Comparison of ENCODE assay signal across 8 cellular contexts in genomic region chr11:72112541-72113136, GRCh38. TPM values are rescaled to one million over a fixed set of nuclear protein-coding genes. Genes with fewer than 3 reads are reported as not detected.
DNase-seq lines count a peak whose midpoint lies in the region; ATAC-seq, FAIRE-seq and TF ChIP-seq lines count a peak whose summit lies in the region.

ANAPC15 (minus strand) TSS chr11:72112695; CDS start chr11:72111276, 1,419 bp downstream.

- WGBS in HUES64 = 2% methylated on average over 31 of the region's 32 CpGs

- H3K4me3 ChIP-seq in HUES64 (ENCODE audit: low read length) (peak within 1 kb of the TSS; percentile 86), OCI-LY1 (ENCODE audit: low read depth, low read length, poor library complexity, severe bottlenecking) (peak within 1 kb of the TSS; percentile 66), endothelial cell of umbilical vein (replicated peaks in 1 of 3; ENCODE audit: insufficient read depth in 1 of 3, low read depth in 1 of 3, low read length in 3 of 3) (peak within 1 kb of the TSS; percentile 14 to 69 (median 53))

- ATAC-seq in GM21447 (IDR thresholded peaks at IDR 0.05; ENCODE audit: unreplicated experiment) = peak; percentile 79

- H3K9me1 ChIP-seq in endothelial cell of umbilical vein (replicated peaks; ENCODE audit: control insufficient read depth, extremely low read depth, insufficient read depth, low read length) = no peaks in the 10 kb centered on the region

- peaks cover 14% of the 10 kb centered on the region for H3K36me3 ChIP-seq in HUES64 (ENCODE audit: insufficient read depth, low read length)
- no peaks in the 10 kb centered on the region for H3K36me3 ChIP-seq in OCI-LY1 (ENCODE audit: insufficient read depth, low read length)
- H3K36me3 ChIP-seq in endothelial cell of umbilical vein (ENCODE audit: control insufficient read depth in 2 of 2, extremely low read depth in 1 of 2, insufficient read depth in 2 of 2, low read length in 2 of 2) = no peaks in the 10 kb centered on the region

- H3K9me2 ChIP-seq in OCI-LY1 (ENCODE audit: low read depth, low read length) = no peaks in the 10 kb centered on the region

- dilution Hi-C loops in endothelial cell of umbilical vein (cut with MboI; ENCODE audit: extremely low pct_ligation_motif_present, low sequenced_read_pairs) = no loop called here

- peaks cover 24% of the 10 kb centered on the region; the same call in 1 of the 2 replicates for H3K27me3 ChIP-seq in HUES64 (ENCODE audit: insufficient read depth, low read length)
- H3K27me3 ChIP-seq in OCI-LY1 (ENCODE audit: insufficient read depth, low read length) = no peaks in the 10 kb centered on the region
- H3K27me3 ChIP-seq in endothelial cell of umbilical vein (ENCODE audit: control insufficient read depth in 2 of 2, insufficient read depth in 2 of 2, low read length in 2 of 2) = peaks cover 0 to 3% of the 10 kb centered on the region in 2 experiments

- CTCF ChIA-PET in endothelial cell of umbilical vein (lab: Charles Lee) = interaction anchor here (0.6 to 3.8 kb wide), 5 partner anchors 12 to 318 kb away, joined by 3 to 19 read pairs (median 5); no protein-coding TSS in a partner anchor

- H3K9me3 ChIP-seq in HUES64 (ENCODE audit: insufficient read depth, low read depth, low read length) (no peaks in the 10 kb centered on the region), OCI-LY1 (ENCODE audit: low read length) (no peaks in the 10 kb centered on the region), endothelial cell of umbilical vein (replicated peaks; ENCODE audit: control insufficient read depth, insufficient read depth, low read length) (no peaks in the 10 kb centered on the region)

- H2AFZ ChIP-seq in OCI-LY1 (ENCODE audit: low read length) (no peak within 1 kb of the TSS), endothelial cell of umbilical vein (ENCODE audit: low read depth, low read length) (peak within 1 kb of the TSS; percentile 71)

- H3K27ac ChIP-seq in HUES64 (ENCODE audit: low read depth, low read length) = peak within 1 kb of the TSS; percentile 98
- peak within 1 kb of the TSS; percentile 84 for H3K27ac ChIP-seq in OCI-LY1 (ENCODE audit: low read depth, low read length, poor library complexity, severe bottlenecking)
- peak within 1 kb of the TSS; percentile 90 for H3K27ac ChIP-seq in endothelial cell of umbilical vein (ENCODE audit: insufficient read depth, low read depth, low read length)

- TF ChIP-seq POLR2A in endothelial cell of umbilical vein (IDR thresholded peaks at IDR 0.05; ENCODE audit: low read depth, low read length) = peak; percentile 99

- peaks cover 8% of the 10 kb centered on the region; the same call in 1 of the 2 replicates for H3K4me1 ChIP-seq in HUES64 (ENCODE audit: insufficient read depth, low read length)
- peaks cover 18% of the 10 kb centered on the region for H3K4me1 ChIP-seq in OCI-LY1 (ENCODE audit: insufficient read depth, low read length, severe bottlenecking)
- peaks cover 14% of the 10 kb centered on the region for H3K4me1 ChIP-seq in endothelial cell of umbilical vein (ENCODE audit: control insufficient read depth, extremely low read depth, insufficient read depth, low read length)

- H3K4me2 ChIP-seq in OCI-LY1 (ENCODE audit: low read length) (peak within 1 kb of the TSS; percentile 83), endothelial cell of umbilical vein (ENCODE audit: insufficient read depth, low read length) (peak within 1 kb of the TSS; percentile 93)

- POLR2A ChIA-PET in endothelial cell of umbilical vein (lab: Charles Lee) = interaction anchor here (0.7 to 1.2 kb wide), 7 partner anchors 12 to 185 kb away, joined by 3 to 5 read pairs (median 3); partner anchors contain the start of gene RNF121

- TF ChIP-seq CTCF in OCI-LY1 (IDR thresholded peaks at IDR 0.05; ENCODE audit: low read length) (no peak), endothelial cell of umbilical vein (IDR thresholded peaks at IDR 0.05; ENCODE audit: extremely low read depth in 1 of 2, insufficient read depth in 1 of 2, low read depth in 1 of 2, low read length in 2 of 2) (no peak)

- in situ Hi-C loops in Caki2 (cut with HindIII; ENCODE audit: low pct_unique_long_range_greater_than_20kb, low sequenced_read_pairs) = no loop called here

- H3K79me2 ChIP-seq in OCI-LY1 (ENCODE audit: insufficient read depth, low read length) = no peaks in the 10 kb centered on the region
- H3K79me2 ChIP-seq in endothelial cell of umbilical vein (ENCODE audit: control insufficient read depth, insufficient read depth, low read length) = no peaks in the 10 kb centered on the region

- no peak for FAIRE-seq in endothelial cell of umbilical vein (lab: Jason Lieb, UNC)

- no peaks in the 10 kb centered on the region for H3F3A ChIP-seq in OCI-LY1 (ENCODE audit: insufficient read depth, low read length)

- H3K9ac ChIP-seq in HUES64 (ENCODE audit: low read depth, low read length) (peak within 1 kb of the TSS; percentile 98), OCI-LY1 (ENCODE audit: low read length) (peak within 1 kb of the TSS; percentile 84), endothelial cell of umbilical vein (replicated peaks; ENCODE audit: extremely low read depth, insufficient read depth, low read length) (peak within 1 kb of the TSS; percentile 95)

- DNase-seq in Caki2 (ENCODE audit: low read depth) (peak; percentile 98), endothelial cell of umbilical vein (ENCODE audit: low read depth, low spot score) (peak; percentile 100), midbrain (lab: John Stamatoyannopoulos, UW) (peak; percentile 97)
- peak; percentile 98 for DNase-seq in activated CD8-positive, alpha-beta memory T cell treated with anti-CD3 and anti-CD28 coated beads, Interleukin-2, amount 50 U/mL, for 48 hours
- DNase-seq in stimulated activated CD8-positive, alpha-beta memory T cell treated with anti-CD3 and anti-CD28 coated beads, Interleukin-2, amount 100 ng/mL, for 1 hour (ENCODE audit: low read depth in 2 of 2) = peak; percentile 95 to 98

- no peaks in the 10 kb centered on the region for H4K20me1 ChIP-seq in OCI-LY1 (ENCODE audit: insufficient read depth, low read length)
- no peaks in the 10 kb centered on the region for H4K20me1 ChIP-seq in endothelial cell of umbilical vein (replicated peaks; ENCODE audit: control insufficient read depth, extremely low read depth, insufficient read depth, low read length)

- intact Hi-C loops in endothelial cell of umbilical vein (cut with micrococcal nuclease) = loop anchor here (1.0 to 5.0 kb wide), 6 partner anchors 9 to 320 kb away; partner anchors contain the start of genes CLPB, LAMTOR1, LRRC51 and NUMA1

- BruUV-seq in endothelial cell of umbilical vein (replicated peaks; lab: Mats Ljungman, UMichigan) = no TSS peak

TF ChIP-seq in endothelial cell of umbilical vein, 7 proteins besides CTCF, POLR2A, EP300 and RAD21:
- TF ChIP-seq GATA2 (IDR thresholded peaks at IDR 0.05; ENCODE audit: insufficient read depth, insufficient read length, low read depth, low read length) (no peak), POLR2AphosphoS5 (IDR thresholded peaks at IDR 0.05; ENCODE audit: insufficient read depth, low read depth, low read length) (peak; percentile 99), MYC (IDR thresholded peaks at IDR 0.05; ENCODE audit: low read depth, low read length) (peak; percentile 34), JUN (IDR thresholded peaks at IDR 0.05; ENCODE audit: borderline replicate concordance, insufficient read depth, insufficient read length, low read depth) (peak; percentile 36), FOS (IDR thresholded peaks at IDR 0.05; ENCODE audit: borderline replicate concordance, insufficient read depth, low read length) (no peak), EZH2 (IDR thresholded peaks at IDR 0.05; ENCODE audit: borderline replicate concordance, low read depth, low read length, severe bottlenecking) (no peak), MAX (IDR thresholded peaks at IDR 0.05; ENCODE audit: insufficient read depth, insufficient read length) (peak; percentile 23)

RNA-seq across cellular contexts. Expression of gene ANAPC15, which starts in this region (rescaled TPM):
- 29.1 and 35.5 TPM in 2 replicates for total RNA-seq in Caki2 (2014; rRNA removed; shearing (Covaris generic); ENCODE audit: low replicate concordance)
- polyA plus RNA-seq in HUES64 (2013, experiment 1 of 2) = 55.2 TPM
- 65.1 TPM for polyA plus RNA-seq in HUES64 (2013, experiment 2 of 2)
- total RNA-seq in endothelial cell of umbilical vein = 67.0 and 72.4 TPM in 2 replicates
- polyA plus RNA-seq in endothelial cell of umbilical vein = 52.0 and 70.5 TPM in 2 replicates
- polyA plus RNA-seq in endothelial cell of umbilical vein (2011; cell fraction: cytosol; rRNA removed) = 91.5 and 121 TPM in 2 replicates
- 44.9 and 59.6 TPM in 2 replicates for polyA plus RNA-seq in endothelial cell of umbilical vein (2011; cell fraction: nucleus; rRNA removed)
- 62.1 and 84.8 TPM in 2 replicates for polyA plus RNA-seq in endothelial cell of umbilical vein (2012)
- polyA minus RNA-seq in endothelial cell of umbilical vein = 37.0 and 39.0 TPM in 2 replicates
- 26.0 TPM for polyA minus RNA-seq in endothelial cell of umbilical vein (2011; cell fraction: cytosol; rRNA and poly(A)+ RNA removed)
- polyA minus RNA-seq in endothelial cell of umbilical vein (2011; cell fraction: nucleus; rRNA and poly(A)+ RNA removed) = 13.9 and 18.7 TPM in 2 replicates

Comparison
In these comparisons a context has a peak if more than half of its experiments do, and no peak if none do; other contexts are left out.
1. Peak in every context shown above with its lines: DNase-seq, ATAC-seq, H3K4me3 ChIP-seq and H3K27ac ChIP-seq.